ENCODE assay signal across 1 cellular context in the genomic region with DNA sequence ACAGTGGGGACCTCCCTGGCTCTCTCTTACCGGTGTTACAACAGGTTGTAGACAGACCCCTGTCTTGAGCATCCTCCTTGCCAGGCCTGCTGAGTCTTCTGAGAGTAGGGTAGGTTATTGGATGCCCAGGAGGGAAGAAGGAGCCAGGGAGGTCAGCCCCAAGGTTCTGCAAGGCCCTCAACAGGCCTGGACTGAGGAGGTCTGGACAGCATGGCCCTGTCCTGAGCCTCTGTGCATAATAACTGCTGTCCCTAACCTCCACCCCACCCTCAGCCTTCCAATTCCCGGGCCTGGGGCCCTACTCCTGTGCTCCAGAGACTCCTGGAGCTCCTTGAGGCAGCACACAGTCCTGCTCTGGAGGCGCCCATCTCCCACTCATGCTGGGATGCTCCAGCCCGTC.
TF ChIP-seq lines count a peak whose summit lies in the region.

No MANE protein-coding gene starts in this region.

TF ChIP-seq in IMR-90, 13 proteins besides CTCF, POLR2A, EP300 and RAD21:
- no peak for TF ChIP-seq MAZ (IDR thresholded peaks at IDR 0.05; ENCODE audit: borderline replicate concordance, low read depth, low read length)
- no peak for TF ChIP-seq MXI1 (IDR thresholded peaks at IDR 0.05; ENCODE audit: borderline replicate concordance, low read depth, low read length)
- TF ChIP-seq, protein P1, sequence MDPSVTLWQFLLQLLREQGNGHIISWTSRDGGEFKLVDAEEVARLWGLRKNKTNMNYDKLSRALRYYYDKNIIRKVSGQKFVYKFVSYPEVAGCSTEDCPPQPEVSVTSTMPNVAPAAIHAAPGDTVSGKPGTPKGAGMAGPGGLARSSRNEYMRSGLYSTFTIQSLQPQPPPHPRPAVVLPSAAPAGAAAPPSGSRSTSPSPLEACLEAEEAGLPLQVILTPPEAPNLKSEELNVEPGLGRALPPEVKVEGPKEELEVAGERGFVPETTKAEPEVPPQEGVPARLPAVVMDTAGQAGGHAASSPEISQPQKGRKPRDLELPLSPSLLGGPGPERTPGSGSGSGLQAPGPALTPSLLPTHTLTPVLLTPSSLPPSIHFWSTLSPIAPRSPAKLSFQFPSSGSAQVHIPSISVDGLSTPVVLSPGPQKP (IDR thresholded peaks at IDR 0.05; ENCODE audit: borderline replicate concordance, low read depth, low read length), result no peak
- no peak for TF ChIP-seq BHLHE40 (IDR thresholded peaks at IDR 0.05; ENCODE audit: low read depth, low read length)
- no peak for TF ChIP-seq CHD1 (IDR thresholded peaks at IDR 0.05; ENCODE audit: low read depth, low read length)
- no peak for TF ChIP-seq MAFK (IDR thresholded peaks at IDR 0.05; ENCODE audit: low read depth, low read length)
- TF ChIP-seq, protein P2, sequence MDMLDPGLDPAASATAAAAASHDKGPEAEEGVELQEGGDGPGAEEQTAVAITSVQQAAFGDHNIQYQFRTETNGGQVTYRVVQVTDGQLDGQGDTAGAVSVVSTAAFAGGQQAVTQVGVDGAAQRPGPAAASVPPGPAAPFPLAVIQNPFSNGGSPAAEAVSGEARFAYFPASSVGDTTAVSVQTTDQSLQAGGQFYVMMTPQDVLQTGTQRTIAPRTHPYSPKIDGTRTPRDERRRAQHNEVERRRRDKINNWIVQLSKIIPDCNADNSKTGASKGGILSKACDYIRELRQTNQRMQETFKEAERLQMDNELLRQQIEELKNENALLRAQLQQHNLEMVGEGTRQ (IDR thresholded peaks at IDR 0.05; ENCODE audit: low read depth, low read length), result no peak
- no peak for TF ChIP-seq RFX5 (IDR thresholded peaks at IDR 0.05; ENCODE audit: low read depth, low read length)
- TF ChIP-seq RCOR1 (IDR thresholded peaks at IDR 0.05; ENCODE audit: insufficient replicate concordance, low read length), result no peak
- TF ChIP-seq CEBPB (IDR thresholded peaks at IDR 0.05; ENCODE audit: low read depth, low read length), result no peak
TF ChIP-seq in IMR-90: peak in this region for 0.
